In genomic region chr20:32506721-32507120, GRCh38 we compare ENCODE assay signal across 20 cellular contexts.
A peak's percentile ranks its signal among the peaks of the same experiment; 100 is the strongest.
DNase-seq lines count a peak whose midpoint lies in the region; ATAC-seq, FAIRE-seq and TF ChIP-seq lines count a peak whose summit lies in the region.
"Had no signal": no experiment of that assay in that cellular context is flagged by ENCODE, and none has a peak within 500 bp of the region (broad histone marks: within the 10 kb centered on the region; RNA-seq: fewer than 3 reads in every experiment).

No MANE protein-coding gene starts in this region.

- peak overlapping the region; percentile 80 to 90 (median 86) for H3K27ac Mint-ChIP-seq in CD4-positive, CD25-positive, alpha-beta regulatory T cell
- H3K27ac Mint-ChIP-seq: progenitor cell of endocrine pancreas had no signal

- no peaks in the 10 kb centered on the region for H3K27me3 Mint-ChIP-seq in CD4-positive, CD25-positive, alpha-beta regulatory T cell

- no peak for ATAC-seq in CD4-positive, CD25-positive, alpha-beta regulatory T cell (ENCODE audit: low read depth in 2 of 2)
- ATAC-seq in RWPE2 (ENCODE audit: low read depth) (no peak; the same call in 2 of the 3 replicates), HG03460 (IDR thresholded peaks at IDR 0.05; ENCODE audit: unreplicated experiment) (no peak), psoas muscle (no peak), HG02571 (IDR thresholded peaks at IDR 0.05; ENCODE audit: unreplicated experiment) (no peak), GM18511 (IDR thresholded peaks at IDR 0.05; ENCODE audit: unreplicated experiment) (no peak)
- ATAC-seq: GM12878, HCT116 had no signal

- H3K27ac ChIP-seq in CD4-positive, CD25-positive, alpha-beta regulatory T cell (ENCODE audit: insufficient read depth, low read length, poor library complexity, severe bottlenecking), result peak overlapping the region; percentile 51
- H3K27ac ChIP-seq in RWPE2 (ENCODE audit: poor library complexity, severe bottlenecking), result no peak overlapping the region
- no peak overlapping the region for H3K27ac ChIP-seq in kidney (ENCODE audit: low read depth in 2 of 2, low read length in 2 of 2)
- no peak overlapping the region for H3K27ac ChIP-seq in psoas muscle
- H3K27ac ChIP-seq: esophagus squamous epithelium had no signal

- peaks cover 19% of the 10 kb centered on the region for H3K36me3 Mint-ChIP-seq in CD4-positive, CD25-positive, alpha-beta regulatory T cell

- peaks cover 42% of the 10 kb centered on the region for H3K4me1 ChIP-seq in CD4-positive, CD25-positive, alpha-beta regulatory T cell (ENCODE audit: control insufficient read depth, insufficient read depth, low read length, poor library complexity, severe bottlenecking)
- peaks cover 10% of the 10 kb centered on the region for H3K4me1 ChIP-seq in RWPE2 (ENCODE audit: insufficient read depth, poor library complexity, severe bottlenecking)
- H3K4me1 ChIP-seq in kidney (ENCODE audit: control insufficient read depth in 1 of 2, insufficient read depth in 1 of 2, low read depth in 1 of 2, low read length in 2 of 2), result peaks cover 3% of the 10 kb centered on the region in 2 donors
- no peaks in the 10 kb centered on the region for H3K4me1 ChIP-seq in psoas muscle

- no peaks in the 10 kb centered on the region for H3K27me3 ChIP-seq in CD4-positive, CD25-positive, alpha-beta regulatory T cell (ENCODE audit: control insufficient read depth, insufficient read depth, low read length)
- H3K27me3 ChIP-seq in RWPE2 (ENCODE audit: insufficient read depth, poor library complexity, severe bottlenecking) (no peaks in the 10 kb centered on the region), psoas muscle (ENCODE audit: insufficient read depth in 3 of 3, low read length in 2 of 3) (no peaks in the 10 kb centered on the region)
- H3K27me3 ChIP-seq: esophagus squamous epithelium, spleen had no signal

- H3K36me3 ChIP-seq in CD4-positive, CD25-positive, alpha-beta regulatory T cell (ENCODE audit: control insufficient read depth, insufficient read depth, low read length), result peaks cover 15% of the 10 kb centered on the region
- no peaks in the 10 kb centered on the region for H3K36me3 ChIP-seq in RWPE2 (ENCODE audit: low read depth)
- no peaks in the 10 kb centered on the region for H3K36me3 ChIP-seq in kidney (ENCODE audit: control insufficient read depth in 1 of 2, insufficient read depth in 2 of 2, low read length in 2 of 2)
- H3K36me3 ChIP-seq in psoas muscle (ENCODE audit: insufficient read depth in 1 of 2, low read depth in 1 of 2), result no peaks in the 10 kb centered on the region
- H3K36me3 ChIP-seq: esophagus squamous epithelium, spleen had no signal

- no peaks in the 10 kb centered on the region for H3K9me3 ChIP-seq in CD4-positive, CD25-positive, alpha-beta regulatory T cell (ENCODE audit: control insufficient read depth in 2 of 2, low read length in 2 of 2)
- H3K9me3 ChIP-seq in RWPE2 (ENCODE audit: severe bottlenecking), result no peaks in the 10 kb centered on the region
- no peaks in the 10 kb centered on the region for H3K9me3 ChIP-seq in kidney (ENCODE audit: control insufficient read depth in 1 of 2, low read length in 2 of 2)
- no peaks in the 10 kb centered on the region for H3K9me3 ChIP-seq in psoas muscle
- H3K9me3 ChIP-seq: esophagus squamous epithelium, spleen had no signal

- no peak overlapping the region for H3K9ac ChIP-seq in kidney (ENCODE audit: low read length in 2 of 2)

- TF ChIP-seq CTCF in RWPE2 (IDR thresholded peaks at IDR 0.05; ENCODE audit: poor library complexity, severe bottlenecking) (no peak), kidney (IDR thresholded peaks at IDR 0.05; ENCODE audit: borderline replicate concordance, extremely low read depth, insufficient read depth) (no peak), psoas muscle (IDR thresholded peaks at IDR 0.05) (no peak)

- no peaks in the 10 kb centered on the region for H3K9me3 Mint-ChIP-seq in CD4-positive, CD25-positive, alpha-beta regulatory T cell

- intact Hi-C loops in kidney (cut with DNase I) (no loop called here), psoas muscle (cut with DNase I) (no loop called here)

- WGBS in psoas muscle, 3 donors, result 45 to 78% (median 68%) methylated on average over 2 to 3 of the region's 3 CpGs

- H3K4me3 ChIP-seq in CD4-positive, CD25-positive, alpha-beta regulatory T cell (ENCODE audit: low read depth, low read length), result no peak overlapping the region
- H3K4me3 ChIP-seq in RWPE2 (ENCODE audit: severe bottlenecking) (no peak overlapping the region), kidney (ENCODE audit: low read length in 2 of 2) (no peak overlapping the region), psoas muscle (no peak overlapping the region)
- H3K4me3 ChIP-seq: esophagus squamous epithelium, GM12878, spleen had no signal

- H3K4me3 Mint-ChIP-seq in CD4-positive, CD25-positive, alpha-beta regulatory T cell, result no peak overlapping the region

- no peak for DNase-seq in CD4-positive, CD25-positive, alpha-beta regulatory T cell
- DNase-seq in ELF-1 (ENCODE audit: low read depth, low spot score) (peak; percentile 85), RWPE2 (ENCODE audit: low spot score) (peak; percentile 66), kidney (peak; percentile 13), psoas muscle (no peak)
- DNase-seq: activated CD4-positive, alpha-beta T cell treated with anti-CD3 and anti-CD28 coated beads, Interleukin-2, amount 50 U/mL, for 1 hour; EL; esophagus squamous epithelium; Karpas-422; NCI-H2081; SHP77; spleen; T1000 had no signal

- peaks cover 24 to 80% (median 49%) of the 10 kb centered on the region in 4 donors for H3K4me1 Mint-ChIP-seq in CD4-positive, CD25-positive, alpha-beta regulatory T cell

- no peak for FAIRE-seq in kidney (lab: Jason Lieb, UNC)
- FAIRE-seq: astrocyte, GM12878 had no signal

Comparison
In these comparisons a context has a peak if more than half of its experiments do, and no peak if none do; other contexts are left out.
1. DNase-seq: peak in ELF-1 (single experiment), RWPE2 (single experiment) and kidney (single experiment); none in CD4-positive, CD25-positive, alpha-beta regulatory T cell (0 of 3) and psoas muscle (0 of 2).